Comparison of ENCODE assay signal across 8 cellular contexts in genomic region chr17:83079766-83080616, GRCh38. TPM values are rescaled to one million over a fixed set of nuclear protein-coding genes. Genes with fewer than 3 reads are reported as not detected.
DNase-seq lines count a peak whose midpoint lies in the region; ATAC-seq and TF ChIP-seq lines count a peak whose summit lies in the region.

No MANE protein-coding gene starts in this region.

- no peak for TF ChIP-seq POLR2A in GM18505 (IDR thresholded peaks at IDR 0.05; ENCODE audit: borderline replicate concordance, extremely low read depth, insufficient read depth, insufficient read length)

- no peak for TF ChIP-seq CTCF in LNCaP clone FGC (IDR thresholded peaks at IDR 0.05; ENCODE audit: control insufficient read depth, extremely low read depth, insufficient read depth)
- TF ChIP-seq CTCF in retinal pigment epithelial cell (conservative IDR thresholded peaks at IDR 0.05; ENCODE audit: low read depth, low read length), result no peak

- peak; percentile 8 for ATAC-seq in GM18505 (IDR thresholded peaks at IDR 0.05; ENCODE audit: unreplicated experiment)
- ATAC-seq in esophagus mucosa, result peak; percentile 0
- no peak for ATAC-seq in HG03565 (IDR thresholded peaks at IDR 0.05; ENCODE audit: unreplicated experiment)

- H3K4me3 ChIP-seq in LNCaP clone FGC (ENCODE audit: low read depth, low read length), result peak overlapping the region; percentile 30
- peak overlapping the region; percentile 62 for H3K4me3 ChIP-seq in retinal pigment epithelial cell (ENCODE audit: low read length)

- DNase-seq in LNCaP clone FGC (ENCODE audit: low read depth) (no peak), retinal pigment epithelial cell (ENCODE audit: low read depth) (no peak), medulla oblongata (ENCODE audit: extremely low spot score) (no peak), SKM-1 treated with dmso at 0.1 percent for 144 hours (lab: John Stamatoyannopoulos, UW; ENCODE audit: unreplicated experiment) (no peak), COR-L47 (lab: John Stamatoyannopoulos, UW) (no peak)

RNA-seq across cellular contexts. Expression of gene METRNL, which starts 0.6 kb away (rescaled TPM):
- 152 TPM for total RNA-seq in esophagus mucosa
